30 cellular contexts compared by ENCODE assay signal in genomic region chr13:106685142-106685541, GRCh38.
"Had no signal": no experiment of that assay in that cellular context is flagged by ENCODE, and none has a peak within 500 bp of the region (broad histone marks: within the 10 kb centered on the region; RNA-seq: fewer than 3 reads in every experiment).

No MANE protein-coding gene starts in this region.

- H3K4me2 ChIP-seq: SK-N-SH had no signal

- H3K9me3 ChIP-seq: Peyer's patch, SJSA1, SK-N-SH had no signal

- H3K4me1 ChIP-seq: SJSA1 had no signal

- H3K4me1 Mint-ChIP-seq: activated CD4-positive, alpha-beta T cell treated with anti-CD3 and anti-CD28 coated beads, Interleukin-2, amount 10 ng/mL, durations not matched to agents 24 days and 14 days; activated naive CD8-positive, alpha-beta T cell treated with anti-CD3 and anti-CD28 coated beads, Interleukin-2, amount 50 U/mL, for 24 hours had no signal

- H3K9ac ChIP-seq: SK-N-SH had no signal

- H3K27ac ChIP-seq: brain microvascular endothelial cell, Peyer's patch, SJSA1 had no signal

- H3K9me3 Mint-ChIP-seq: activated CD4-positive, alpha-beta T cell treated with anti-CD3 and anti-CD28 coated beads, Interleukin-2, amount 10 ng/mL, durations not matched to agents 24 days and 14 days; activated naive CD4-positive, alpha-beta T cell treated with anti-CD3 and anti-CD28 coated beads for 36 hours; activated naive CD8-positive, alpha-beta T cell treated with anti-CD3 and anti-CD28 coated beads, Interleukin-2, amount 50 U/mL, for 24 hours; activated T-cell treated with anti-CD3 and anti-CD28 coated beads, Interleukin-2, amount 50 U/mL, for 4 hours; activated T-helper 1 cell treated with anti-CD3 and anti-CD28 coated beads, Interleukin-12 subunit alpha, Interleukin-12 subunit beta, Interleukin-2, Interleukin-4 antibody, amounts not matched to agents 30 ng/mL and 10 ng/mL and 1 ng/mL, durations not matched to agents 14 hours and 24 hours and 36 hours; T-helper 1 cell treated with Interleukin-12 subunit alpha and Interleukin-12 subunit beta and Interleukin-4 antibody, amounts not matched to agents 30 μg/mL and 1 μg/mL, for 36 hours; T-helper 2 cell treated with Interferon-gamma antibody and Interleukin-4, amounts not matched to agents 5 μg/mL and 100 μg/mL, for 36 hours had no signal

- H3K4me3 ChIP-seq: K562, Peyer's patch, SJSA1 had no signal

- H3K27me3 Mint-ChIP-seq: activated CD4-positive, alpha-beta T cell treated with anti-CD3 and anti-CD28 coated beads, Interleukin-2, amount 10 ng/mL, durations not matched to agents 24 days and 14 days; activated naive CD8-positive, alpha-beta T cell treated with anti-CD3 and anti-CD28 coated beads, Interleukin-2, amount 50 U/mL, for 24 hours had no signal

- H3K36me3 ChIP-seq: brain microvascular endothelial cell, Peyer's patch, SJSA1 had no signal

- H3K36me3 Mint-ChIP-seq: activated naive CD8-positive, alpha-beta T cell had no signal

- H3K27ac Mint-ChIP-seq: activated CD4-positive, alpha-beta T cell treated with anti-CD3 and anti-CD28 coated beads, Interleukin-2, amount 10 ng/mL, durations not matched to agents 24 days and 14 days; activated CD8-positive, alpha-beta T cell treated with anti-CD3 and anti-CD28 coated beads, Interleukin-2, amount 10 ng/mL, durations not matched to agents 7 days and 5 days; activated naive CD4-positive, alpha-beta T cell treated with anti-CD3 and anti-CD28 coated beads for 36 hours; activated naive CD8-positive, alpha-beta T cell; activated naive CD8-positive, alpha-beta T cell treated with anti-CD3 and anti-CD28 coated beads, Interleukin-2, amount 50 U/mL, for 24 hours; activated T-helper 1 cell treated with anti-CD3 and anti-CD28 coated beads, Interleukin-12 subunit alpha, Interleukin-12 subunit beta, Interleukin-2, Interleukin-4 antibody, amounts not matched to agents 30 ng/mL and 10 ng/mL and 1 ng/mL, durations not matched to agents 14 hours and 24 hours and 36 hours; T-helper 1 cell treated with Interleukin-12 subunit alpha and Interleukin-12 subunit beta and Interleukin-4 antibody, amounts not matched to agents 30 μg/mL and 1 μg/mL, for 36 hours; T-helper 2 cell treated with Interferon-gamma antibody and Interleukin-4, amounts not matched to agents 5 μg/mL and 100 μg/mL, for 36 hours had no signal

- H3K27me3 ChIP-seq: brain microvascular endothelial cell, Peyer's patch had no signal

- DNase-seq: activated CD4-positive, alpha-beta T cell treated with anti-CD3 and anti-CD28 coated beads, Interleukin-2, amount 10 ng/mL, durations not matched to agents 24 days and 14 days; activated CD4-positive, alpha-beta T cell treated with anti-CD3 and anti-CD28 coated beads, Interleukin-2, amount 50 U/mL, for 4 hours; activated CD8-positive, alpha-beta T cell treated with anti-CD3 and anti-CD28 coated beads, Interleukin-2, amount 10 ng/mL, durations not matched to agents 7 days and 5 days; activated gamma-delta T cell treated with Interleukin-2 at 50 U/mL for 16 hours; activated naive CD4-positive, alpha-beta T cell treated with anti-CD3 and anti-CD28 coated beads for 36 hours; activated naive CD8-positive, alpha-beta T cell treated with anti-CD3 and anti-CD28 coated beads, Interleukin-2, amount 50 U/mL, for 24 hours; activated T-cell treated with anti-CD3 and anti-CD28 coated beads for 4 hours; activated T-cell treated with anti-CD3 and anti-CD28 coated beads, Interleukin-2, amount 50 U/mL, for 4 hours; aorta; brain microvascular endothelial cell; central memory CD4-positive, alpha-beta T cell; NCI-H1092 treated with DMSO at 0.1 percent for 48 hours; NCI-H1417; NCI-H146; NCI-H187; NCI-H2081; NCI-H345; NCI-H524 treated with DMSO at 0.1 percent for 48 hours; NK-92 treated with Interleukin-12 subunit alpha and Interleukin-12 subunit beta, amount 100 ng/mL, for 24 hours; PC-3; Peyer's patch; RPMI8226; SHP77 treated with DMSO at 0.1 percent for 48 hours; SK-N-SH had no signal

- H3K4me3 Mint-ChIP-seq: activated CD4-positive, alpha-beta T cell treated with anti-CD3 and anti-CD28 coated beads, Interleukin-2, amount 10 ng/mL, durations not matched to agents 24 days and 14 days; activated CD8-positive, alpha-beta T cell treated with anti-CD3 and anti-CD28 coated beads, Interleukin-2, amount 10 ng/mL, durations not matched to agents 7 days and 5 days; activated naive CD4-positive, alpha-beta T cell treated with anti-CD3 and anti-CD28 coated beads for 36 hours; activated naive CD8-positive, alpha-beta T cell; activated naive CD8-positive, alpha-beta T cell treated with anti-CD3 and anti-CD28 coated beads, Interleukin-2, amount 50 U/mL, for 24 hours; activated T-cell treated with anti-CD3 and anti-CD28 coated beads, Interleukin-2, amount 50 U/mL, for 4 hours; activated T-helper 1 cell treated with anti-CD3 and anti-CD28 coated beads, Interleukin-12 subunit alpha, Interleukin-12 subunit beta, Interleukin-2, Interleukin-4 antibody, amounts not matched to agents 30 ng/mL and 10 ng/mL and 1 ng/mL, durations not matched to agents 14 hours and 24 hours and 36 hours; T-helper 1 cell treated with Interleukin-12 subunit alpha and Interleukin-12 subunit beta and Interleukin-4 antibody, amounts not matched to agents 30 μg/mL and 1 μg/mL, for 36 hours; T-helper 2 cell treated with Interferon-gamma antibody and Interleukin-4, amounts not matched to agents 5 μg/mL and 100 μg/mL, for 36 hours had no signal
